Comparison of ENCODE assay signal across 8 cellular contexts in genomic region chr2:216222650-216223352, GRCh38.
DNase-seq lines count a peak whose midpoint lies in the region; ATAC-seq and TF ChIP-seq lines count a peak whose summit lies in the region.

No MANE protein-coding gene starts in this region.

- DNase-seq in NK-92 treated with Interleukin-12 subunit alpha and Interleukin-12 subunit beta, amount 100 ng/mL, for 24 hours (lab: John Stamatoyannopoulos, UW) = peak; percentile 33
- DNase-seq in NK-92 (lab: John Stamatoyannopoulos, UW; ENCODE audit: unreplicated experiment) (no peak), epithelial cell of esophagus (ENCODE audit: low read depth) (peak; percentile 38), SK-N-DZ (ENCODE audit: low spot score) (no peak)
- no peak for DNase-seq in stimulated activated naive CD4-positive, alpha-beta T cell (lab: John Stamatoyannopoulos, UW)
- no peak for DNase-seq in activated CD4-positive, alpha-beta T cell treated with anti-CD3 and anti-CD28 coated beads, Interleukin-2, amount 50 U/mL, for 4 hours

- no peak overlapping the region for H3K4me3 ChIP-seq in epithelial cell of esophagus (ENCODE audit: low read length)

- TF ChIP-seq CTCF in LNCAP (IDR thresholded peaks at IDR 0.05) (peak; percentile 29; the same call in 1 of the 2 replicates), epithelial cell of esophagus (IDR thresholded peaks at IDR 0.05; ENCODE audit: insufficient read depth, low read depth, low read length, missing control alignments) (peak; percentile 41)

- peak; percentile 63 for ATAC-seq in GM21723 (IDR thresholded peaks at IDR 0.05; ENCODE audit: unreplicated experiment)

Comparison
In these comparisons a context has a peak if more than half of its experiments do, and no peak if none do; other contexts are left out.
1. DNase-seq: peak in NK-92 treated with Interleukin-12 subunit alpha and Interleukin-12 subunit beta, amount 100 ng/mL, for 24 hours (single experiment) and epithelial cell of esophagus (single experiment); none in NK-92 (single experiment), SK-N-DZ (single experiment), stimulated activated naive CD4-positive, alpha-beta T cell (0 of 6) and activated CD4-positive, alpha-beta T cell treated with anti-CD3 and anti-CD28 coated beads, Interleukin-2, amount 50 U/mL, for 4 hours (0 of 2).